Comparison of ENCODE assay signal across 8 cellular contexts in the genomic region with DNA sequence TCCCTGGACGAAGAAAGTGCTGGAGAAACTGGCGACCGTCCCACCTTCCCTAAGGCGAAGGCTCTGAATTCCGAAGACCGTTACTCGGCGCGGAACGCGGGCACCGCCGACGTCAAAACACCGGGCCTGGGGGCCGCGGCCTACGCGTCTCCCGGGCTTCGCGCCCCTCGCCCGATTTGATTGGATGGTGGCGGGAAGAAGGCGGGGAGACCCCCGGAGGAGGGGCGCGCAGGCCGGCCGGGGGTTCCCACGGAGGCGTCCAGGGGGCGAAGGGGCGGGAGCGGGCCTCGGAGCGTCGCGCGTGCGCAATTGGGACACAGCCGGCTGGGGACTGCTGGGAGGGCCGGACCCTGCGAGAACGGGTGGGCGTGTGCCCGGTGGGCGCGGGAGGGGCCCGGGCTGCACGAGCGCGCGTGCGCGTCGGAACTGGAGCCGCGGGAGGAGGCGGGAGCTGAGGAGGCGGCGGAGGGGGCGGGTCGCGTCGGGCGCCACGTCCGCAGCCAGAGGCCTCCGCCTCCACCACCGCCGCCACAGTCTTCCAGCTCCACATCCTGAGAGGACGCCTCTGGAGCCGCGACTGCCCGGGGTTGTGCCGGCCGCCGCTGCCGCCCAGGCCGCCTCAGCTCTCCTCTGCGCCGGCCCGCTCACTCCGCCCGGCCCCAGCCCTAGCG. TPM values are rescaled to one million over a fixed set of nuclear protein-coding genes. Genes with fewer than 3 reads are reported as not detected.
DNase-seq lines count a peak whose midpoint lies in the region; ATAC-seq and TF ChIP-seq lines count a peak whose summit lies in the region.

TMEM263 (plus strand) TSS at position 531 of the 671 bp plus-strand sequence. CDS start 11,210 bp downstream, outside the sequence.

- DNase-seq in AG10803 (ENCODE audit: low read depth) = peak; percentile 96
- DNase-seq in NCI-H345 (lab: John Stamatoyannopoulos, UW) = peak; percentile 97
- peak; percentile 94 for DNase-seq in activated CD4-positive, alpha-beta T cell treated with anti-CD3 and anti-CD28 coated beads for 36 hours
- peak; percentile 98 for DNase-seq in choroid plexus epithelial cell (ENCODE audit: low read depth)
- peak; percentile 92 for DNase-seq in kidney glomerular epithelial cell (lab: John Stamatoyannopoulos, UW)
- peak; percentile 78 to 88 for DNase-seq in stimulated activated CD4-positive, alpha-beta T cell treated with anti-CD3 and anti-CD28 coated beads, Interleukin-15, amount 100 ng/mL, for 48 hours (ENCODE audit: low read depth in 2 of 2)

- peak; percentile 78 for ATAC-seq in GM19023 (IDR thresholded peaks at IDR 0.05; ENCODE audit: unreplicated experiment)
- ATAC-seq in HG03196 (IDR thresholded peaks at IDR 0.05; ENCODE audit: unreplicated experiment) = peak; percentile 70
- peak; percentile 81 for ATAC-seq in activated CD4-positive, alpha-beta T cell treated with anti-CD3 and anti-CD28 coated beads for 36 hours

- H3K9me3 Mint-ChIP-seq in activated CD4-positive, alpha-beta T cell treated with anti-CD3 and anti-CD28 coated beads for 36 hours (ENCODE audit: low read depth) = no peaks in the 10 kb centered on the region

- H3K4me1 Mint-ChIP-seq in activated CD4-positive, alpha-beta T cell treated with anti-CD3 and anti-CD28 coated beads for 36 hours = peaks cover 23% of the 10 kb centered on the region

- intact Hi-C loops in activated CD4-positive, alpha-beta T cell treated with anti-CD3 and anti-CD28 coated beads for 36 hours (cut with DNase I, micrococcal nuclease) = loop anchor here (1.0 to 10.0 kb wide), 11 partner anchors 32 to 1625 kb away; partner anchors contain the start of genes CRY1 (in 2 of the 2), MTERF2 (in 2 of the 2), C12orf75 (in 1 of the 2) and CKAP4 (in 1 of the 2)

- H3K4me3 Mint-ChIP-seq in activated CD4-positive, alpha-beta T cell treated with anti-CD3 and anti-CD28 coated beads for 36 hours = peak within 1 kb of the TSS; percentile 100

- no peaks in the 10 kb centered on the region for H3K27me3 Mint-ChIP-seq in activated CD4-positive, alpha-beta T cell treated with anti-CD3 and anti-CD28 coated beads for 36 hours

- TF ChIP-seq CTCF in AG10803 (conservative IDR thresholded peaks at IDR 0.05; ENCODE audit: low read length) = no peak
- no peak for TF ChIP-seq CTCF in choroid plexus epithelial cell (conservative IDR thresholded peaks at IDR 0.05; ENCODE audit: low read depth, low read length)

- H3K4me3 ChIP-seq in AG10803 (ENCODE audit: low read length) (peak within 1 kb of the TSS; percentile 76), choroid plexus epithelial cell (ENCODE audit: low read depth, low read length) (peak within 1 kb of the TSS; percentile 97)

- H3K36me3 Mint-ChIP-seq in activated CD4-positive, alpha-beta T cell treated with anti-CD3 and anti-CD28 coated beads for 36 hours (ENCODE audit: low read depth) = peaks cover 5% of the 10 kb centered on the region

- H3K27ac Mint-ChIP-seq in activated CD4-positive, alpha-beta T cell treated with anti-CD3 and anti-CD28 coated beads for 36 hours = peak within 1 kb of the TSS; percentile 98

- CTCF ChIA-PET in activated CD4-positive, alpha-beta T cell treated with anti-CD3 and anti-CD28 coated beads for 36 hours (lab: Charles Lee) = interaction anchor here (0.7 to 1.6 kb wide), 7 partner anchors 14 to 732 kb away, joined by 3 to 4 read pairs (median 3); no protein-coding TSS in a partner anchor

- POLR2A ChIA-PET in activated CD4-positive, alpha-beta T cell treated with anti-CD3 and anti-CD28 coated beads for 36 hours (lab: Charles Lee) = interaction anchor here (0.7 to 1.5 kb wide), 3 partner anchors 28 to 597 kb away, joined by 3 to 4 read pairs (median 3); no protein-coding TSS in a partner anchor

RNA-seq across cellular contexts. Expression of gene TMEM263, which starts in this region (rescaled TPM):
- total RNA-seq in activated CD4-positive, alpha-beta T cell treated with anti-CD3 and anti-CD28 coated beads for 36 hours = 10 to 100 TPM; 38.9 to 43.0 TPM

Comparison
In these comparisons a context has a peak if more than half of its experiments do, and no peak if none do; other contexts are left out.
1. Peak in every context shown above with its lines: DNase-seq, ATAC-seq and H3K4me3 ChIP-seq.